7 cellular contexts compared by ENCODE assay signal in genomic region chr3:167733961-167734497, GRCh38. TPM values are rescaled to one million over a fixed set of nuclear protein-coding genes. Genes with fewer than 3 reads are reported as not detected.
DNase-seq lines count a peak whose midpoint lies in the region; ATAC-seq and TF ChIP-seq lines count a peak whose summit lies in the region.

No MANE protein-coding gene starts in this region.

- peak overlapping the region; percentile 79 to 83 (median 82) for H3K4me3 ChIP-seq in Peyer's patch
- peak overlapping the region; percentile 54 to 99 (median 77) for H3K4me3 ChIP-seq in skin epidermis

- H3K9me3 ChIP-seq in Peyer's patch: no peaks in the 10 kb centered on the region

- ATAC-seq in HG03520 (IDR thresholded peaks at IDR 0.05; ENCODE audit: unreplicated experiment) (no peak), HG03439 (IDR thresholded peaks at IDR 0.05; ENCODE audit: unreplicated experiment) (no peak)

- TF ChIP-seq POLR2A in Peyer's patch (IDR thresholded peaks at IDR 0.05): no peak

- no peak for TF ChIP-seq CTCF in Peyer's patch (IDR thresholded peaks at IDR 0.05)

- no peaks in the 10 kb centered on the region for H3K27me3 ChIP-seq in Peyer's patch

- DNase-seq in HCEC 1CT (peak; percentile 30), Peyer's patch (no peak), fibroblast of peridontal ligament (ENCODE audit: extremely low read depth) (peak; percentile 28), hippocampal formation (lab: John Stamatoyannopoulos, UW) (no peak)

- H3K27ac ChIP-seq in Peyer's patch (peak overlapping the region; percentile 79 to 96 (median 92)), skin epidermis (peak overlapping the region; percentile 45 to 97 (median 90))

- H3K4me1 ChIP-seq in Peyer's patch: peaks cover 0 to 15% (median 0%) of the 10 kb centered on the region in 4 donors

- H3K36me3 ChIP-seq in Peyer's patch: no peaks in the 10 kb centered on the region

RNA-seq across cellular contexts. Expression of gene PDCD10, which starts 0.7 kb away (rescaled TPM):
- 10 to 100 TPM; 53.9 to 99.9 (median 78.8) TPM for total RNA-seq in Peyer's patch

RNA-seq across cellular contexts. Expression of gene SERPINI1, which starts 1.5 kb away (rescaled TPM):
- 1 to 10 TPM in 2 of 4 donors, under 1 TPM in 1, not detected in 1; 0.54 to 4.1 (median 1.2) TPM for total RNA-seq in Peyer's patch

Comparison
In these comparisons a context has a peak if more than half of its experiments do, and no peak if none do; other contexts are left out.
1. DNase-seq: peak in HCEC 1CT (single experiment) and fibroblast of peridontal ligament (single experiment); none in Peyer's patch (0 of 3) and hippocampal formation (0 of 2).